In genomic region chr1:46492871-46493270, GRCh38 we compare ENCODE assay signal across 30 cellular contexts. TPM values are rescaled to one million over a fixed set of nuclear protein-coding genes. Genes with fewer than 3 reads are reported as not detected.
"Had no signal": no experiment of that assay in that cellular context is flagged by ENCODE, and none has a peak within 500 bp of the region (broad histone marks: within the 10 kb centered on the region; RNA-seq: fewer than 3 reads in every experiment).

No MANE protein-coding gene starts in this region.

- H3K9me3 ChIP-seq: left lung, neutrophil, pancreas, testis, vagina had no signal

- H3K9me3 Mint-ChIP-seq: activated naive CD4-positive, alpha-beta T cell treated with anti-CD3 and anti-CD28 coated beads, Interleukin-2, amount 50 U/mL, for 24 hours; activated T-helper 1 cell treated with anti-CD3 and anti-CD28 coated beads, Interleukin-12 subunit alpha, Interleukin-12 subunit beta, Interleukin-2, Interleukin-4 antibody, amounts not matched to agents 30 ng/mL and 10 ng/mL and 1 ng/mL, durations not matched to agents 14 hours and 24 hours and 36 hours; naive thymus-derived CD8-positive, alpha-beta T cell; T-cell; T-helper 2 cell treated with Interferon-gamma antibody and Interleukin-4, amounts not matched to agents 5 μg/mL and 100 μg/mL, for 36 hours; type B pancreatic cell had no signal

- H3K36me3 Mint-ChIP-seq: activated naive CD4-positive, alpha-beta T cell treated with anti-CD3 and anti-CD28 coated beads, Interleukin-2, amount 50 U/mL, for 24 hours; brain; T-cell; type B pancreatic cell had no signal

- H3K4me3 ChIP-seq: left lung, lung, pancreas, testis, vagina had no signal

- H3K4me3 Mint-ChIP-seq: activated CD8-positive, alpha-beta T cell treated with anti-CD3 and anti-CD28 coated beads, Interleukin-2, amount 10 ng/mL, durations not matched to agents 7 days and 5 days; activated naive CD4-positive, alpha-beta T cell treated with anti-CD3 and anti-CD28 coated beads, Interleukin-2, amount 50 U/mL, for 24 hours; activated T-helper 1 cell treated with anti-CD3 and anti-CD28 coated beads, Interleukin-12 subunit alpha, Interleukin-12 subunit beta, Interleukin-2, Interleukin-4 antibody, amounts not matched to agents 30 ng/mL and 10 ng/mL and 1 ng/mL, durations not matched to agents 14 hours and 24 hours and 36 hours; naive thymus-derived CD8-positive, alpha-beta T cell; T-cell; T-helper 2 cell treated with Interferon-gamma antibody and Interleukin-4, amounts not matched to agents 5 μg/mL and 100 μg/mL, for 36 hours had no signal

- H3K27ac Mint-ChIP-seq: activated CD8-positive, alpha-beta T cell treated with anti-CD3 and anti-CD28 coated beads, Interleukin-2, amount 10 ng/mL, durations not matched to agents 7 days and 5 days; activated naive CD4-positive, alpha-beta T cell treated with anti-CD3 and anti-CD28 coated beads, Interleukin-2, amount 50 U/mL, for 24 hours; activated T-helper 1 cell treated with anti-CD3 and anti-CD28 coated beads, Interleukin-12 subunit alpha, Interleukin-12 subunit beta, Interleukin-2, Interleukin-4 antibody, amounts not matched to agents 30 ng/mL and 10 ng/mL and 1 ng/mL, durations not matched to agents 14 hours and 24 hours and 36 hours; T-cell; T-helper 2 cell treated with Interferon-gamma antibody and Interleukin-4, amounts not matched to agents 5 μg/mL and 100 μg/mL, for 36 hours; type B pancreatic cell had no signal

- FAIRE-seq: colon, endothelial cell of umbilical vein, pancreas had no signal

- DNase-seq: activated CD4-positive, alpha-beta T cell treated with anti-CD3 and anti-CD28 coated beads for 1 hour; activated CD4-positive, alpha-beta T cell treated with anti-CD3 and anti-CD28 coated beads, Interleukin-2, amount 50 U/mL, for 1 hour; activated CD8-positive, alpha-beta T cell treated with anti-CD3 and anti-CD28 coated beads, Interleukin-2, amount 10 ng/mL, durations not matched to agents 7 days and 5 days; activated gamma-delta T cell; central memory CD4-positive, alpha-beta T cell; effector memory CD4-positive, alpha-beta T cell; foreskin melanocyte; naive thymus-derived CD8-positive, alpha-beta T cell; right cardiac atrium; stimulated activated CD4-positive, alpha-beta T cell treated with anti-CD3 and anti-CD28 coated beads, Interleukin-4, amount 100 ng/mL, for 24 hours; T-cell; testis had no signal

- H3K27ac ChIP-seq: left lung, neutrophil, pancreas, testis, vagina, VCaP had no signal

- ATAC-seq: activated CD8-positive, alpha-beta T cell treated with anti-CD3 and anti-CD28 coated beads, Interleukin-2, amount 10 ng/mL, durations not matched to agents 7 days and 5 days; esophagus mucosa; left lung; naive thymus-derived CD8-positive, alpha-beta T cell; pancreas; right cardiac atrium; T-cell had no signal

- H3K27me3 ChIP-seq: testis had no signal

- H3K36me3 ChIP-seq: left lung, neutrophil, pancreas, vagina had no signal

RNA-seq across cellular contexts. Expression of gene DMBX1, which starts 3.2 kb away (rescaled TPM):
- total RNA-seq: activated T-helper 1 cell treated with anti-CD3 and anti-CD28 coated beads, Interleukin-12 subunit alpha, Interleukin-12 subunit beta, Interleukin-2, Interleukin-4 antibody, amounts not matched to agents 30 ng/mL and 10 ng/mL and 1 ng/mL, durations not matched to agents 14 hours and 24 hours and 36 hours; aorta; dermis microvascular lymphatic vessel endothelial cell; endothelial cell of umbilical vein; esophagus mucosa; left lung; naive thymus-derived CD8-positive, alpha-beta T cell; pancreas; pulmonary artery endothelial cell; right cardiac atrium; T-cell had no signal
- polyA plus RNA-seq: endothelial cell of umbilical vein; naive thymus-derived CD8-positive, alpha-beta T cell; pancreas; right cardiac atrium had no signal

RNA-seq across cellular contexts. Expression of gene KNCN, which starts 58.6 kb away (rescaled TPM):
- total RNA-seq: activated CD8-positive, alpha-beta T cell treated with anti-CD3 and anti-CD28 coated beads, Interleukin-2, amount 10 ng/mL, durations not matched to agents 7 days and 5 days; activated T-helper 1 cell treated with anti-CD3 and anti-CD28 coated beads, Interleukin-12 subunit alpha, Interleukin-12 subunit beta, Interleukin-2, Interleukin-4 antibody, amounts not matched to agents 30 ng/mL and 10 ng/mL and 1 ng/mL, durations not matched to agents 14 hours and 24 hours and 36 hours; aorta; dermis microvascular lymphatic vessel endothelial cell; endothelial cell of umbilical vein; esophagus mucosa; kidney epithelial cell; left lung; naive thymus-derived CD8-positive, alpha-beta T cell; pancreas; pulmonary artery endothelial cell; right cardiac atrium; vagina had no signal
- polyA plus RNA-seq: endothelial cell of umbilical vein; naive thymus-derived CD8-positive, alpha-beta T cell; pancreas; right cardiac atrium had no signal
